ENCODE assay signal across 3 cellular contexts in genomic region chr5:144896473-144896872, GRCh38.
TF ChIP-seq lines count a peak whose summit lies in the region.

No MANE protein-coding gene starts in this region.

TF ChIP-seq in A549, 52 proteins besides CTCF, POLR2A, EP300 and RAD21 (continued from another document):
- TF ChIP-seq REST (IDR thresholded peaks at IDR 0.05): peak; percentile 49; the same call in 1 of the 2 replicates

TF ChIP-seq in HCT116, 20 proteins besides CTCF, POLR2A, EP300 and RAD21 (continued from another document):
- TF ChIP-seq REST (IDR thresholded peaks at IDR 0.05; ENCODE audit: low read depth): peak; percentile 16; the same call in 1 of the 2 replicates
- TF ChIP-seq YY1 (IDR thresholded peaks at IDR 0.05; ENCODE audit: extremely low read depth, insufficient replicate concordance, low read depth, low read length): no peak
- no peak for TF ChIP-seq EZH2 (IDR thresholded peaks at IDR 0.05)
- no peak for TF ChIP-seq ZBTB33 (IDR thresholded peaks at IDR 0.05; ENCODE audit: extremely low read depth, insufficient replicate concordance, low read length)
- TF ChIP-seq, protein P1, sequence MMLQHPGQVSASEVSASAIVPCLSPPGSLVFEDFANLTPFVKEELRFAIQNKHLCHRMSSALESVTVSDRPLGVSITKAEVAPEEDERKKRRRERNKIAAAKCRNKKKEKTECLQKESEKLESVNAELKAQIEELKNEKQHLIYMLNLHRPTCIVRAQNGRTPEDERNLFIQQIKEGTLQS (IDR thresholded peaks at IDR 0.05): no peak
TF ChIP-seq in HCT116: peak in this region for 1.

TF ChIP-seq in HEK293, 187 proteins besides CTCF, POLR2A, EP300 and RAD21:
- TF ChIP-seq REST (tag by site-specific recombination; IDR thresholded peaks at IDR 0.05): peak; percentile 73
- no peak for TF ChIP-seq ZNF211 (tag by site-specific recombination; IDR thresholded peaks at IDR 0.05; ENCODE audit: low read depth)
- no peak for TF ChIP-seq ZNF202 (tag by site-specific recombination; IDR thresholded peaks at IDR 0.05; ENCODE audit: borderline replicate concordance)
- TF ChIP-seq, protein P2, sequence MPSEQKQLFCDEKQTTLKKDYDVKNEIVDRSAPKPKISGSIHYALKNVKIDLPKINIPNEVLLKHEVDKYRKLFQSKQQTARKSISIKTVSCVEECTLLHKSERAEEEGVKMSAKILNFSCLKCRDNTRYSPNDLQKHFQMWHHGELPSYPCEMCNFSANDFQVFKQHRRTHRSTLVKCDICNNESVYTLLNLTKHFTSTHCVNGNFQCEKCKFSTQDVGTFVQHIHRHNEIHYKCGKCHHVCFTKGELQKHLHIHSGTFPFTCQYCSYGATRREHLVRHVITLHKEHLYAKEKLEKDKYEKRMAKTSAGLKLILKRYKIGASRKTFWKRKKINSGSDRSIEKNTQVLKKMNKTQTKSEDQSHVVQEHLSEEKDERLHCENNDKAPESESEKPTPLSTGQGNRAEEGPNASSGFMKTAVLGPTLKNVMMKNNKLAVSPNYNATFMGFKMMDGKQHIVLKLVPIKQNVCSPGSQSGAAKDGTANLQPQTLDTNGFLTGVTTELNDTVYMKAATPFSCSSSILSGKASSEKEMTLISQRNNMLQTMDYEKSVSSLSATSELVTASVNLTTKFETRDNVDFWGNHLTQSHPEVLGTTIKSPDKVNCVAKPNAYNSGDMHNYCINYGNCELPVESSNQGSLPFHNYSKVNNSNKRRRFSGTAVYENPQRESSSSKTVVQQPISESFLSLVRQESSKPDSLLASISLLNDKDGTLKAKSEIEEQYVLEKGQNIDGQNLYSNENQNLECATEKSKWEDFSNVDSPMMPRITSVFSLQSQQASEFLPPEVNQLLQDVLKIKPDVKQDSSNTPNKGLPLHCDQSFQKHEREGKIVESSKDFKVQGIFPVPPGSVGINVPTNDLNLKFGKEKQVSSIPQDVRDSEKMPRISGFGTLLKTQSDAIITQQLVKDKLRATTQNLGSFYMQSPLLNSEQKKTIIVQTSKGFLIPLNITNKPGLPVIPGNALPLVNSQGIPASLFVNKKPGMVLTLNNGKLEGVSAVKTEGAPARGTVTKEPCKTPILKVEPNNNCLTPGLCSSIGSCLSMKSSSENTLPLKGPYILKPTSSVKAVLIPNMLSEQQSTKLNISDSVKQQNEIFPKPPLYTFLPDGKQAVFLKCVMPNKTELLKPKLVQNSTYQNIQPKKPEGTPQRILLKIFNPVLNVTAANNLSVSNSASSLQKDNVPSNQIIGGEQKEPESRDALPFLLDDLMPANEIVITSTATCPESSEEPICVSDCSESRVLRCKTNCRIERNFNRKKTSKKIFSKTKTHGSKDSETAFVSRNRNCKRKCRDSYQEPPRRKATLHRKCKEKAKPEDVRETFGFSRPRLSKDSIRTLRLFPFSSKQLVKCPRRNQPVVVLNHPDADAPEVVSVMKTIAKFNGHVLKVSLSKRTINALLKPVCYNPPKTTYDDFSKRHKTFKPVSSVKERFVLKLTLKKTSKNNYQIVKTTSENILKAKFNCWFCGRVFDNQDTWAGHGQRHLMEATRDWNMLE (tag by site-specific recombination; conservative IDR thresholded peaks at IDR 0.05; ENCODE audit: low read depth): no peak
- no peak for TF ChIP-seq ZNF18 (tag by site-specific recombination; IDR thresholded peaks at IDR 0.05)
